In genomic region chr21:41924355-41924754, GRCh38 we compare ENCODE assay signal across 12 cellular contexts. TPM values are rescaled to one million over a fixed set of nuclear protein-coding genes. Genes with fewer than 3 reads are reported as not detected.
DNase-seq lines count a peak whose midpoint lies in the region; ATAC-seq and TF ChIP-seq lines count a peak whose summit lies in the region.
"Had no signal": no experiment of that assay in that cellular context is flagged by ENCODE, and none has a peak within 500 bp of the region (broad histone marks: within the 10 kb centered on the region; RNA-seq: fewer than 3 reads in every experiment).

No MANE protein-coding gene starts in this region.

- no peaks in the 10 kb centered on the region for H3K9me3 ChIP-seq in lung (ENCODE audit: control insufficient read depth in 2 of 2, insufficient read depth in 1 of 2, low read length in 1 of 2)
- H3K9me3 ChIP-seq in thyroid gland, result no peaks in the 10 kb centered on the region
- H3K9me3 ChIP-seq: A549 had no signal

- peak overlapping the region; percentile 72 to 90 for H3K4me3 Mint-ChIP-seq in activated T-cell treated with anti-CD3 and anti-CD28 coated beads, Interleukin-2, amount 50 U/mL, for 72 hours

- H3K27me3 Mint-ChIP-seq in activated T-cell treated with anti-CD3 and anti-CD28 coated beads, Interleukin-2, amount 50 U/mL, for 72 hours (ENCODE audit: low read depth), result no peaks in the 10 kb centered on the region

- H3K9me3 Mint-ChIP-seq in activated T-cell treated with anti-CD3 and anti-CD28 coated beads, Interleukin-2, amount 50 U/mL, for 72 hours, result no peaks in the 10 kb centered on the region

- no peaks in the 10 kb centered on the region for H3K36me3 ChIP-seq in lung (ENCODE audit: control insufficient read depth in 2 of 2, insufficient read depth in 2 of 2, low read length in 2 of 2)
- no peaks in the 10 kb centered on the region for H3K36me3 ChIP-seq in thyroid gland

- intact Hi-C loops in thyroid gland (cut with DNase I), result no loop called here

- WGBS in lung, 2 donors, result 62 to 75% methylated on average over 6 of the region's 6 CpGs
- 74 to 89% methylated on average over 6 of the region's 6 CpGs for WGBS in thyroid gland, 2 donors

- H3K36me3 Mint-ChIP-seq in activated T-cell treated with anti-CD3 and anti-CD28 coated beads, Interleukin-2, amount 50 U/mL, for 72 hours (ENCODE audit: insufficient read depth in 2 of 2), result peaks cover 2 to 5% of the 10 kb centered on the region in 2 donors

- no peak for DNase-seq in activated T-cell treated with anti-CD3 and anti-CD28 coated beads, Interleukin-2, amount 50 U/mL, for 72 hours
- no peak for DNase-seq in activated T-cell treated with anti-CD3 and anti-CD28 coated beads, Interleukin-2, amount 50 U/mL, for 48 hours
- no peak for DNase-seq in caudate nucleus (lab: John Stamatoyannopoulos, UW)
- DNase-seq in lung (ENCODE audit: low spot score), result no peak
- DNase-seq in thyroid gland, result no peak
- DNase-seq in T-helper 9 cell, result no peak
- DNase-seq in NCI-H82 treated with DMSO at 0.1 percent for 48 hours (lab: John Stamatoyannopoulos, UW; ENCODE audit: unreplicated experiment), result no peak
- no peak for DNase-seq in HUDEP-2 (lab: John Stamatoyannopoulos, UW; ENCODE audit: unreplicated experiment in 76 of 76)
- DNase-seq: GF-D8; NCI-H2171 treated with DMSO at 0.1 percent for 48 hours; stimulated activated CD4-positive, alpha-beta T cell treated with anti-CD3 and anti-CD28 coated beads, Interleukin-4, amount 100 ng/mL, for 4 hours had no signal

- H3K27ac Mint-ChIP-seq in activated T-cell treated with anti-CD3 and anti-CD28 coated beads, Interleukin-2, amount 50 U/mL, for 72 hours, result no peak overlapping the region

- TF ChIP-seq POLR2A in thyroid gland (IDR thresholded peaks at IDR 0.05), result no peak

- H3K4me3 ChIP-seq in lung, result no peak overlapping the region
- no peak overlapping the region for H3K4me3 ChIP-seq in thyroid gland (replicated peaks in 1 of 3)
- H3K4me3 ChIP-seq: A549 had no signal

- H3K27me3 ChIP-seq in lung (ENCODE audit: control insufficient read depth, insufficient read depth) (no peaks in the 10 kb centered on the region), thyroid gland (no peaks in the 10 kb centered on the region)

- TF ChIP-seq CTCF in lung (IDR thresholded peaks at IDR 0.05; ENCODE audit: control extremely low read depth, extremely low read depth), result no peak
- no peak for TF ChIP-seq CTCF in thyroid gland (IDR thresholded peaks at IDR 0.05)

- no peak for ATAC-seq in activated T-cell treated with anti-CD3 and anti-CD28 coated beads, Interleukin-2, amount 50 U/mL, for 72 hours (replicated peaks in 1 of 2)
- no peak for ATAC-seq in lung (ENCODE audit: insufficient read depth, low FRiP score)
- ATAC-seq: A549 had no signal

- peak overlapping the region; percentile 19 for H3K27ac ChIP-seq in caudate nucleus (ENCODE audit: low read depth, low read length)
- H3K27ac ChIP-seq in lung (ENCODE audit: low read depth in 1 of 2, low read length in 1 of 2), result peak overlapping the region; percentile 10 to 79
- peak overlapping the region in 2 of 3 donors; percentile 74 to 91 for H3K27ac ChIP-seq in thyroid gland
- H3K27ac ChIP-seq: A549 had no signal

- H3K4me1 ChIP-seq in lung (ENCODE audit: control insufficient read depth in 2 of 2, insufficient read depth in 2 of 2, low read length in 2 of 2), result peaks cover 4 to 18% of the 10 kb centered on the region in 2 donors
- peaks cover 23 to 30% of the 10 kb centered on the region in 2 donors for H3K4me1 ChIP-seq in thyroid gland

- peaks cover 86% of the 10 kb centered on the region for H3K4me1 Mint-ChIP-seq in activated T-cell treated with anti-CD3 and anti-CD28 coated beads, Interleukin-2, amount 50 U/mL, for 72 hours (ENCODE audit: low read depth)

RNA-seq across cellular contexts. Expression of gene C2CD2, which starts 29.5 kb away (rescaled TPM):
- total RNA-seq in activated T-cell treated with anti-CD3 and anti-CD28 coated beads, Interleukin-2, amount 50 U/mL, for 72 hours, result 10 to 100 TPM in 1 of 2 donors, 1 to 10 TPM in 1; 6.9 to 15.1 TPM
- total RNA-seq in lung, result 10 to 100 TPM; 17.4 to 19.5 TPM
- 1 to 10 TPM; 7.0 to 7.1 TPM for polyA plus RNA-seq in lung
- 10 to 100 TPM; 12.7 to 22.7 (median 20.0) TPM for total RNA-seq in thyroid gland

RNA-seq across cellular contexts. Expression of gene PRDM15, which starts 45.2 kb away (rescaled TPM):
- 10 to 100 TPM; 12.1 to 14.6 TPM for total RNA-seq in activated T-cell treated with anti-CD3 and anti-CD28 coated beads, Interleukin-2, amount 50 U/mL, for 72 hours
- total RNA-seq in lung (1 to 10 TPM; 5.8 to 7.2 TPM), thyroid gland (10 to 100 TPM in 1 of 4 donors, 1 to 10 TPM in 3; 4.7 to 12.3 (median 7.3) TPM)
- polyA plus RNA-seq in lung, result 1 to 10 TPM; 2.4 to 2.5 TPM

Comparison
In these comparisons a context has a peak if more than half of its experiments do, and no peak if none do; other contexts are left out.
1. H3K27ac ChIP-seq: peak in every context shown above with its lines; median percentile 82 in thyroid gland; 44 in lung; 19 in caudate nucleus.